ENCODE assay signal across 6 cellular contexts in genomic region chr4:135839712-135840111, GRCh38.
"Had no signal": no experiment of that assay in that cellular context is flagged by ENCODE, and none has a peak within 500 bp of the region (broad histone marks: within the 10 kb centered on the region; RNA-seq: fewer than 3 reads in every experiment).

No MANE protein-coding gene starts in this region.

- H3K9me3 Mint-ChIP-seq: GM23338, H9 had no signal

- DNase-seq: H9, HCEC 1CT, IMR-90, KG1 had no signal

- H3K4me3 ChIP-seq: GM23338, K562 had no signal

- H3K27ac Mint-ChIP-seq: GM23338, H9 had no signal

- H3K4me3 Mint-ChIP-seq: GM23338, H9 had no signal

- ATAC-seq: GM23338, K562 had no signal

- H2AFZ ChIP-seq: GM23338 had no signal

- H3K4me2 ChIP-seq: GM23338 had no signal

- H3K4me1 Mint-ChIP-seq: GM23338 had no signal
